Comparison of ENCODE assay signal across 8 cellular contexts in genomic region chr19:55385236-55385748, GRCh38. TPM values are rescaled to one million over a fixed set of nuclear protein-coding genes. Genes with fewer than 3 reads are reported as not detected.
DNase-seq lines count a peak whose midpoint lies in the region; ATAC-seq, FAIRE-seq and TF ChIP-seq lines count a peak whose summit lies in the region.

No MANE protein-coding gene starts in this region.

- H3K9me3 Mint-ChIP-seq in progenitor cell of endocrine pancreas (ENCODE audit: low read depth), result no peaks in the 10 kb centered on the region

- peaks cover 12 to 39% (median 28%) of the 10 kb centered on the region in 4 donors for H3K36me3 ChIP-seq in upper lobe of left lung

- ATAC-seq in HG02884 (IDR thresholded peaks at IDR 0.05; ENCODE audit: unreplicated experiment) (peak; percentile 47), left ventricle myocardium superior (peak; percentile 90), upper lobe of left lung (ENCODE audit: low FRiP score in 2 of 2) (peak; percentile 92 to 94)

- TF ChIP-seq POLR2A in GM12891 (IDR thresholded peaks at IDR 0.05; ENCODE audit: low read depth, low read length), result no peak
- no peak for TF ChIP-seq POLR2A in upper lobe of left lung (IDR thresholded peaks at IDR 0.05)

- H3K4me3 Mint-ChIP-seq in progenitor cell of endocrine pancreas (ENCODE audit: low read depth), result peak overlapping the region; percentile 99

- TF ChIP-seq EP300 in upper lobe of left lung (IDR thresholded peaks at IDR 0.05), result no peak

- DNase-seq in GM12891 (ENCODE audit: insufficient read length, low spot score), result peak; percentile 86
- DNase-seq in NCI-H146 treated with DMSO at 0.1 percent for 48 hours (lab: John Stamatoyannopoulos, UW; ENCODE audit: unreplicated experiment), result peak; percentile 96
- DNase-seq in T-helper 1 cell, result peak; percentile 84 to 96 (median 93)
- peak; percentile 83 for DNase-seq in amniotic stem cell (lab: John Stamatoyannopoulos, UW)
- DNase-seq in left ventricle myocardium superior, result peak; percentile 98
- DNase-seq in progenitor cell of endocrine pancreas (ENCODE audit: low spot score, unreplicated experiment), result peak; percentile 90
- DNase-seq in upper lobe of left lung, result peak; percentile 94 to 96

- peaks cover 8% of the 10 kb centered on the region for H3K27me3 Mint-ChIP-seq in progenitor cell of endocrine pancreas

- no peaks in the 10 kb centered on the region for H3K9me3 ChIP-seq in upper lobe of left lung

- no peak for TF ChIP-seq CTCF in progenitor cell of endocrine pancreas (IDR thresholded peaks at IDR 0.05; ENCODE audit: unreplicated experiment)
- TF ChIP-seq CTCF in upper lobe of left lung (IDR thresholded peaks at IDR 0.05), result no peak

- intact Hi-C loops in left ventricle myocardium superior (cut with micrococcal nuclease), result no loop called here

- H3K27ac Mint-ChIP-seq in progenitor cell of endocrine pancreas, result peak overlapping the region; percentile 97

- peak overlapping the region; percentile 22 to 99 (median 85) for H3K4me3 ChIP-seq in upper lobe of left lung

- H3K4me1 Mint-ChIP-seq in progenitor cell of endocrine pancreas (ENCODE audit: low read depth), result peaks cover 26% of the 10 kb centered on the region

- WGBS in upper lobe of left lung, 2 donors, result 0 to 1% methylated on average over 12 to 32 of the region's 32 CpGs

- FAIRE-seq in GM12891 (lab: Jason Lieb, UNC), result no peak

- H3K36me3 Mint-ChIP-seq in progenitor cell of endocrine pancreas (ENCODE audit: insufficient read depth), result peaks cover 8% of the 10 kb centered on the region

- peak overlapping the region; percentile 91 to 97 (median 92) for H3K27ac ChIP-seq in upper lobe of left lung

- peaks cover 40 to 59% (median 44%) of the 10 kb centered on the region in 4 donors for H3K4me1 ChIP-seq in upper lobe of left lung

- H3K27me3 ChIP-seq in upper lobe of left lung, result no peaks in the 10 kb centered on the region

TF ChIP-seq in GM12891, 5 proteins besides CTCF, POLR2A, EP300 and RAD21:
- TF ChIP-seq POLR2AphosphoS5 (IDR thresholded peaks at IDR 0.05; ENCODE audit: low read depth, low read length), result no peak
- TF ChIP-seq PAX5 (IDR thresholded peaks at IDR 0.05; ENCODE audit: insufficient read depth, low read length, severe bottlenecking), result no peak
- no peak for TF ChIP-seq POU2F2 (IDR thresholded peaks at IDR 0.05; ENCODE audit: low read depth, low read length)
- no peak for TF ChIP-seq TAF1 (IDR thresholded peaks at IDR 0.05; ENCODE audit: low read depth, low read length)
- TF ChIP-seq SPI1 (IDR thresholded peaks at IDR 0.05; ENCODE audit: low read depth, low read length), result no peak

RNA-seq across cellular contexts. Expression of gene RPL28, which starts 0.4 kb away (rescaled TPM):
- 4,426 TPM for polyA plus RNA-seq in GM12891 (2012; ENCODE audit: low read depth, missing spikeins)
- 557 TPM for total RNA-seq in left ventricle myocardium superior
- total RNA-seq in progenitor cell of endocrine pancreas, result 1,450 and 1,547 TPM in 2 replicates
- total RNA-seq in upper lobe of left lung, result 1,000 to 10,000 TPM in 2 of 6 donors, 100 to 1,000 TPM in 4; 308 to 1,892 (median 534) TPM

RNA-seq across cellular contexts. Expression of gene TMEM238, which starts 1.2 kb away (rescaled TPM):
- 0.73 TPM for polyA plus RNA-seq in GM12891 (2012; ENCODE audit: low read depth, missing spikeins)
- 0.25 TPM for total RNA-seq in left ventricle myocardium superior
- 5.0 and 5.6 TPM in 2 replicates for total RNA-seq in progenitor cell of endocrine pancreas
- total RNA-seq in upper lobe of left lung, result 10 to 100 TPM; 22.0 to 54.6 (median 36.0) TPM

RNA-seq across cellular contexts. Expression of gene TMEM190, which starts 8.7 kb away (rescaled TPM):
- polyA plus RNA-seq in GM12891 (2012; ENCODE audit: low read depth, missing spikeins), result not detected
- total RNA-seq in left ventricle myocardium superior (not detected), progenitor cell of endocrine pancreas (2.3 and 4.3 TPM in 2 replicates), upper lobe of left lung (10 to 100 TPM in 4 of 6 donors, 1 to 10 TPM in 1, under 1 TPM in 1; 0.92 to 48.6 (median 20.9) TPM)

RNA-seq across cellular contexts. Expression of gene IL11, which starts 15.0 kb away (rescaled TPM):
- polyA plus RNA-seq in GM12891 (2012; ENCODE audit: low read depth, missing spikeins), result 0.18 TPM
- not detected for total RNA-seq in left ventricle myocardium superior
- total RNA-seq in progenitor cell of endocrine pancreas, result 2.2 and 2.8 TPM in 2 replicates
- total RNA-seq in upper lobe of left lung, result under 1 TPM in 2 of 6 donors, not detected in 4; 0.20 to 0.34 TPM

RNA-seq across cellular contexts. Expression of gene GARIN5B, which starts 22.2 kb away (rescaled TPM):
- polyA plus RNA-seq in GM12891 (2012; ENCODE audit: low read depth, missing spikeins), result not detected
- total RNA-seq in left ventricle myocardium superior, result not detected
- 0.09 TPM in 1 of 2 replicates, not detected in the other for total RNA-seq in progenitor cell of endocrine pancreas
- not detected for total RNA-seq in upper lobe of left lung

Comparison
In these comparisons a context has a peak if more than half of its experiments do, and no peak if none do; other contexts are left out.
1. Peak in every context shown above with its lines: DNase-seq, ATAC-seq, H3K4me3 ChIP-seq and H3K27ac ChIP-seq.